ENCODE assay signal across 1 cellular context in genomic region chr15:83930813-83931212, GRCh38.
TF ChIP-seq lines count a peak whose summit lies in the region.

No MANE protein-coding gene starts in this region.

TF ChIP-seq in HepG2, 621 proteins besides CTCF, POLR2A, EP300 and RAD21 (continued from another document and continues in another):
- TF ChIP-seq TEF (CRISPR knock-in tag; IDR thresholded peaks at IDR 0.05) = peak; percentile 49; the same call in 1 of the 2 replicates
- peak; percentile 49 for TF ChIP-seq SKI (IDR thresholded peaks at IDR 0.05; ENCODE audit: partially characterized antibody)
- no peak for TF ChIP-seq THRA (CRISPR knock-in tag; IDR thresholded peaks at IDR 0.05; ENCODE audit: borderline replicate concordance)
- no peak for TF ChIP-seq ZNF20 (CRISPR knock-in tag; IDR thresholded peaks at IDR 0.05)
- peak; percentile 64; the same call in 1 of the 2 replicates for TF ChIP-seq ZNF878 (CRISPR knock-in tag; IDR thresholded peaks at IDR 0.05)
- TF ChIP-seq GFI1 (CRISPR knock-in tag; IDR thresholded peaks at IDR 0.05; ENCODE audit: borderline replicate concordance) = peak; percentile 60; the same call in 1 of the 2 replicates
- peak; percentile 58 for TF ChIP-seq HDAC2 (CRISPR knock-in tag; IDR thresholded peaks at IDR 0.05)
- no peak for TF ChIP-seq ZNF777 (CRISPR knock-in tag; IDR thresholded peaks at IDR 0.05)
- peak; percentile 63; the same call in 1 of the 2 replicates for TF ChIP-seq NFIC (IDR thresholded peaks at IDR 0.05; ENCODE audit: low read length)
- TF ChIP-seq ZNF318 (CRISPR knock-in tag; IDR thresholded peaks at IDR 0.05) = no peak
- no peak for TF ChIP-seq ZNF230 (CRISPR knock-in tag; IDR thresholded peaks at IDR 0.05)
- no peak for TF ChIP-seq ZNF431 (CRISPR knock-in tag; IDR thresholded peaks at IDR 0.05; ENCODE audit: borderline replicate concordance, low read depth)
- no peak for TF ChIP-seq THYN1 (CRISPR knock-in tag; IDR thresholded peaks at IDR 0.05; ENCODE audit: borderline replicate concordance, low read depth)
- TF ChIP-seq ATF6 (CRISPR knock-in tag; conservative IDR thresholded peaks at IDR 0.05) = no peak
- no peak for TF ChIP-seq RELA (CRISPR knock-in tag; IDR thresholded peaks at IDR 0.05)
- no peak for TF ChIP-seq JARID2 (CRISPR knock-in tag; IDR thresholded peaks at IDR 0.05; ENCODE audit: insufficient replicate concordance)
- TF ChIP-seq ZNF251 (CRISPR knock-in tag; IDR thresholded peaks at IDR 0.05) = no peak
- TF ChIP-seq ZNF616 (CRISPR knock-in tag; IDR thresholded peaks at IDR 0.05; ENCODE audit: low read depth) = no peak
- TF ChIP-seq EHMT2 (IDR thresholded peaks at IDR 0.05; ENCODE audit: borderline replicate concordance, low read depth, low read length) = no peak
- no peak for TF ChIP-seq ZNF138 (CRISPR knock-in tag; IDR thresholded peaks at IDR 0.05; ENCODE audit: low read depth)
- no peak for TF ChIP-seq PLRG1 (conservative IDR thresholded peaks at IDR 0.05)
- peak; percentile 80; the same call in 1 of the 2 replicates for TF ChIP-seq FOXK1 (CRISPR knock-in tag; IDR thresholded peaks at IDR 0.05; ENCODE audit: borderline replicate concordance, low read depth)
- TF ChIP-seq RFX1 (IDR thresholded peaks at IDR 0.05) = no peak
- peak; percentile 64 for TF ChIP-seq NR2F6 (IDR thresholded peaks at IDR 0.05)
- TF ChIP-seq NR2F6 (CRISPR knock-in tag; IDR thresholded peaks at IDR 0.05) = peak; percentile 25; the same call in 1 of the 2 replicates
- TF ChIP-seq ZFP1 (CRISPR knock-in tag; IDR thresholded peaks at IDR 0.05) = no peak
- TF ChIP-seq ARID2 (CRISPR knock-in tag; IDR thresholded peaks at IDR 0.05; ENCODE audit: borderline replicate concordance) = no peak
- TF ChIP-seq E2F5 (CRISPR knock-in tag; conservative IDR thresholded peaks at IDR 0.05) = no peak
- TF ChIP-seq FOXM1 (CRISPR knock-in tag; IDR thresholded peaks at IDR 0.05) = no peak
- no peak for TF ChIP-seq PHF20 (CRISPR knock-in tag; IDR thresholded peaks at IDR 0.05)
- 0 out of 2 replicates have a peak, but pooled peaks have one; percentile 32 for TF ChIP-seq NR2F2 (IDR thresholded peaks at IDR 0.05; ENCODE audit: borderline replicate concordance, low read depth)
- no peak for TF ChIP-seq BCLAF1 (IDR thresholded peaks at IDR 0.05)
- no peak for TF ChIP-seq RBM22 (optimal IDR thresholded peaks at IDR 0.05; ENCODE audit: low read length)
- TF ChIP-seq PHF21A (CRISPR knock-in tag; IDR thresholded peaks at IDR 0.05) = peak; percentile 57; the same call in 1 of the 2 replicates
- 0 out of 2 replicates have a peak, but pooled peaks have one; percentile 33 for TF ChIP-seq ZSCAN9 (CRISPR knock-in tag; IDR thresholded peaks at IDR 0.05; ENCODE audit: borderline replicate concordance)
- TF ChIP-seq KDM4B (CRISPR knock-in tag; IDR thresholded peaks at IDR 0.05) = no peak
- peak; percentile 64 for TF ChIP-seq TBL1XR1 (IDR thresholded peaks at IDR 0.05; ENCODE audit: borderline replicate concordance, low read length, partially characterized antibody)
- TF ChIP-seq HMGXB3 (CRISPR knock-in tag; IDR thresholded peaks at IDR 0.05; ENCODE audit: borderline replicate concordance) = no peak
